ENCODE assay signal across 8 cellular contexts in the genomic region with DNA sequence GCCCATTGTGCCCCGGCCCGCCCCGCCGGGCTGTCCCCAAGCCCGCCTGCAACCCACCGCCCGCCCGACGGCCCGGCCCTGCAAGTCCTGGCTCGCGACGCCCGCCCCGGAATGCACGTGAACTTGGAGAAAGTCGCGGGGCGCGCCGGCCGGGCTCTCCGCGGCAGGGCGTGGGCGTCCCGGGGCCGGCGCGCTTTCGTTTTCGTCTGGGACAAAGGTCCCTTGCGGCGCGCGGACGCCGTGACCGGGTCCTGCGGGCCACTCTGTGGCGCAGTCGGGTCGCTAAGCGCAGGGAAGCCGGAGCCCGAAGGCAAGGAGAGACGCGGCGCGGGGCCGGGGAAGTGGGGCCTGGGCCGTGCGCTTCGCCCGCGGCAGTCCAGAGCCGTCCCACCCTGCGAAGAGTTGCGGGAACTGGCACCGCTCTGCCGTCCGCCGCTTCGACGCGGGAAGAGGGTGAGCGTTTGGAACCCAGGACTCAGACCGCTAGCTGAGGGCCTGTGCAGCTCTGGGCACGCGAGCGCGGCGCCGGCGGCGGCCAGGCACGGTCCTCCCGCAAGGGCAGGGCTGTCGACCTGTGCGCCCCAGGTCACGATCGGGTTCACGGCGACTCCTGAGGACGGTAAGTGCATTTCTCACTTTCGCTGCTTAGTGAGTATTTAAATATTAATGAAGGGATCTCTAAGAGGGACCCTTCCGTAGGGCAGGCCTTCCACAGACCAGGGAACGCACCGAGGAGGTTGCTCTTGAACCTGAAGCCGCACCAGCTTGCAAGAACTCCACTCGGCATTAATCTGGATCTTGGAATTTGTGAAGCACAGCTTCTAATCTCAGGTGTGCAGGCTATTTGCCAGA.
A peak's percentile ranks its signal among the peaks of the same experiment; 100 is the strongest.
DNase-seq lines count a peak whose midpoint lies in the region; ATAC-seq and TF ChIP-seq lines count a peak whose summit lies in the region.

No MANE protein-coding gene starts in this region.

- TF ChIP-seq CTCF in epithelial cell of proximal tubule (conservative IDR thresholded peaks at IDR 0.05; ENCODE audit: low read depth, low read length) (no peak), tibial nerve (IDR thresholded peaks at IDR 0.05) (no peak)

- POLR2A ChIA-PET in activated CD4-positive, alpha-beta memory T cell treated with anti-CD3 and anti-CD28 coated beads for 36 hours (lab: Charles Lee), result interaction anchor here (0.8 to 1.1 kb wide), 2 partner anchors 37 to 59 kb away, joined by 3 to 4 read pairs; no protein-coding TSS in a partner anchor

- H3K9me3 ChIP-seq in ES-I3 (ENCODE audit: control insufficient read depth, insufficient read depth, low read length), result no peaks in the 10 kb centered on the region
- H3K9me3 ChIP-seq in muscle layer of duodenum (ENCODE audit: control insufficient read depth in 1 of 2, low read length in 2 of 2), result no peaks in the 10 kb centered on the region
- H3K9me3 ChIP-seq in tibial nerve, result no peaks in the 10 kb centered on the region

- intact Hi-C loops in activated CD4-positive, alpha-beta memory T cell treated with anti-CD3 and anti-CD28 coated beads for 36 hours (cut with micrococcal nuclease), result loop anchor here (2.0 kb wide), 1 partner anchor 37 kb away; no protein-coding TSS in a partner anchor

- peaks cover 31% of the 10 kb centered on the region for H3K4me1 Mint-ChIP-seq in activated CD4-positive, alpha-beta memory T cell treated with anti-CD3 and anti-CD28 coated beads for 36 hours (ENCODE audit: low read depth)

- peak overlapping the region; percentile 95 for H3K27ac ChIP-seq in muscle layer of duodenum (ENCODE audit: low read length)
- peak overlapping the region; percentile 73 to 99 (median 94) for H3K27ac ChIP-seq in tibial nerve

- peak overlapping the region; percentile 77 for H3K4me3 Mint-ChIP-seq in activated CD4-positive, alpha-beta memory T cell treated with anti-CD3 and anti-CD28 coated beads for 36 hours

- peaks cover 1% of the 10 kb centered on the region for H3K36me3 Mint-ChIP-seq in activated CD4-positive, alpha-beta memory T cell treated with anti-CD3 and anti-CD28 coated beads for 36 hours

- no peak for ATAC-seq in HG03045 (IDR thresholded peaks at IDR 0.05; ENCODE audit: unreplicated experiment)

- peak; percentile 51 for DNase-seq in HT-29 (ENCODE audit: low spot score)
- DNase-seq in activated CD4-positive, alpha-beta memory T cell treated with anti-CD3 and anti-CD28 coated beads for 36 hours, result peak; percentile 63
- DNase-seq in epithelial cell of proximal tubule (ENCODE audit: low read depth), result no peak
- DNase-seq in tibial nerve (ENCODE audit: low spot score in 2 of 2), result peak in 1 of 2 donors; percentile 44
- DNase-seq in SW 1271 (lab: John Stamatoyannopoulos, UW), result no peak

- H3K27me3 ChIP-seq in muscle layer of duodenum (ENCODE audit: low read depth, low read length) (no peaks in the 10 kb centered on the region), tibial nerve (no peaks in the 10 kb centered on the region)

- WGBS in tibial nerve, 2 donors, result 1% methylated on average over 23 to 40 of the region's 91 CpGs

- CTCF ChIA-PET in activated CD4-positive, alpha-beta memory T cell treated with anti-CD3 and anti-CD28 coated beads for 36 hours (lab: Charles Lee), result interaction anchor here (1.0 to 4.6 kb wide), 4 partner anchors 36 to 66 kb away, joined by 3 to 29 read pairs (median 7); no protein-coding TSS in a partner anchor

- no peaks in the 10 kb centered on the region for H3K9me3 Mint-ChIP-seq in activated CD4-positive, alpha-beta memory T cell treated with anti-CD3 and anti-CD28 coated beads for 36 hours

- peaks cover 2% of the 10 kb centered on the region for H3K27me3 Mint-ChIP-seq in activated CD4-positive, alpha-beta memory T cell treated with anti-CD3 and anti-CD28 coated beads for 36 hours

- H3K4me1 ChIP-seq in ES-I3 (ENCODE audit: insufficient read depth, low read length), result 0 out of 2 replicates have a peak, but pooled peaks cover 3% of the 10 kb centered on the region
- peaks cover 33 to 40% of the 10 kb centered on the region in 2 donors for H3K4me1 ChIP-seq in muscle layer of duodenum (ENCODE audit: control insufficient read depth in 1 of 2, insufficient read depth in 2 of 2, low read length in 2 of 2)
- peaks cover 0 to 47% (median 34%) of the 10 kb centered on the region in 4 donors for H3K4me1 ChIP-seq in tibial nerve

- peak overlapping the region; percentile 70 for H3K27ac Mint-ChIP-seq in activated CD4-positive, alpha-beta memory T cell treated with anti-CD3 and anti-CD28 coated beads for 36 hours

- H3K36me3 ChIP-seq in ES-I3 (ENCODE audit: insufficient read depth, low read length), result no peaks in the 10 kb centered on the region
- H3K36me3 ChIP-seq in muscle layer of duodenum (ENCODE audit: control insufficient read depth in 1 of 2, insufficient read depth in 2 of 2, low read length in 2 of 2), result peaks cover 0 to 39% of the 10 kb centered on the region in 2 donors
- H3K36me3 ChIP-seq in tibial nerve, result peaks cover 0 to 9% (median 0%) of the 10 kb centered on the region in 3 donors

- TF ChIP-seq POLR2A in tibial nerve (IDR thresholded peaks at IDR 0.05), result peak in 1 of 2 donors; percentile 6

- TF ChIP-seq EP300 in tibial nerve (IDR thresholded peaks at IDR 0.05), result peak in 1 of 2 donors; percentile 67

- H3K4me3 ChIP-seq in epithelial cell of proximal tubule (ENCODE audit: low read depth, low read length), result peak overlapping the region; percentile 65
- H3K4me3 ChIP-seq in muscle layer of duodenum (ENCODE audit: low read depth in 1 of 2, low read length in 2 of 2), result peak overlapping the region; percentile 87 to 97
- peak overlapping the region; percentile 65 to 95 (median 79) for H3K4me3 ChIP-seq in tibial nerve

- H3K9ac ChIP-seq in ES-I3 (ENCODE audit: low read depth, low read length), result peak overlapping the region; percentile 81

Comparison
In these comparisons a context has a peak if more than half of its experiments do, and no peak if none do; other contexts are left out.
1. DNase-seq: peak in HT-29 (single experiment) and activated CD4-positive, alpha-beta memory T cell treated with anti-CD3 and anti-CD28 coated beads for 36 hours (single experiment); none in epithelial cell of proximal tubule (single experiment) and SW 1271 (0 of 2).
2. Peak in every context shown above with its lines, with median percentiles within 50 percentile points of each other: H3K4me3 ChIP-seq.